8 cellular contexts compared by ENCODE assay signal in the genomic region with DNA sequence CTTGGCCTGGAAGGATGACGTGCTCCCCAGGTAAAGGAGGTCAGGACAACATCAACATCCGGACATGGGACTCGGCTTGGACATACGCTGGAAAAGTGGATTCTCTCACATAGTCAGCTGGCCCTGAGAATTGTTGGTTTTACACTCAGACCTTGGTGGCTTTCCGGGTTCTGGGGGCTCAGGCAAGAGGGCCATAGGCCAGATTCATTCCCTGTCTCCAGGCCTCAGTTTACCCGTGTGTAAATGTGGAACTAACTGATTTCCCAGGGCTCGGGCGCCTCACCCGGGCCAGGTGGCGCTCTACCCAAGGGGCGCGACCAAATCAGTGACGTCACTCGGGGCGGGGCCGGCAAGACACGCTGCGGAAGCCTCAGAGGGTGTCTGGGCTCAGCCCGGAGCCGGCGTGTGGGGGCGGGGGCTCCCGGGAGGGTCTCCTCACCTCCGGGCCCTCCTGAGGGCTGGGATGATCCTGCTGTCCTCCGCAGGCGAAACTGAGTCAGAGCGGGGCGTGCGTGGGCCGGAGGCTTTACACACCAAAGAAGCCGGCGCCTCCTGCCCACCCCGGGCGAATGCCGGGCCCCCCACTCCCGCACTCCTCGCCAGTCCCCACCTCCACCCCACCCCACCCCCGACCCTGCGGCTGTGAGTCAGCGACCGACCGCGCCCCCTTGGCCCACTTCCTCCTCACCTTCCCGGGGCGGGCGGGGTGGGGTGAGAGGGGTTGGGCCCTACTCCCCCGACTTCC. TPM values are rescaled to one million over a fixed set of nuclear protein-coding genes. Genes with fewer than 3 reads are reported as not detected.
DNase-seq lines count a peak whose midpoint lies in the region; ATAC-seq and TF ChIP-seq lines count a peak whose summit lies in the region.

No MANE protein-coding gene starts in this region.

- H3K4me3 Mint-ChIP-seq in CD14-positive monocyte: peak overlapping the region; percentile 88 to 89

- intact Hi-C loops in CD14-positive monocyte (cut with micrococcal nuclease): loop anchor here in 1 of 2 donors (5.0 kb wide), 1 partner anchor 76 kb away; a partner anchor contains a TSS
- intact Hi-C loops in lower leg skin (cut with DNase I; ENCODE audit: low total_unique reads): no loop called here

- DNase-seq in CD14-positive monocyte (ENCODE audit: low spot score) (peak; percentile 96), NCI-H69 (lab: John Stamatoyannopoulos, UW) (peak; percentile 96), dermis blood vessel endothelial cell (peak; percentile 95), lower leg skin (ENCODE audit: low spot score in 2 of 2) (peak; percentile 92 to 99)
- DNase-seq in activated CD4-positive, alpha-beta T cell treated with anti-CD3 and anti-CD28 coated beads, Interleukin-2, amount 50 U/mL, for 24 hours (ENCODE audit: low read depth in 1 of 2, low spot score in 1 of 2): peak; percentile 98 to 99
- peak; percentile 100 for DNase-seq in stimulated activated CD4-positive, alpha-beta T cell treated with anti-CD3 and anti-CD28 coated beads, Interleukin-4, amount 100 ng/mL, for 4 hours

- peaks cover 13 to 24% of the 10 kb centered on the region in 2 donors for H3K36me3 Mint-ChIP-seq in CD14-positive monocyte

- H3K27ac Mint-ChIP-seq in CD14-positive monocyte: peak overlapping the region; percentile 96 to 99 (median 97)

- peaks cover 0 to 3% (median 0%) of the 10 kb centered on the region in 7 donors for H3K9me3 Mint-ChIP-seq in CD14-positive monocyte

- WGBS in lower leg skin, 2 donors: 1 to 2% methylated on average over 11 to 38 of the region's 47 CpGs

- peaks cover 0 to 4% (median 0%) of the 10 kb centered on the region in 3 donors for H3K27me3 Mint-ChIP-seq in CD14-positive monocyte (ENCODE audit: low read depth in 3 of 3)

- H3K4me3 ChIP-seq in lower leg skin (ENCODE audit: low read depth, poor library complexity, severe bottlenecking): peak overlapping the region; percentile 90

- TF ChIP-seq CTCF in CD14-positive monocyte (IDR thresholded peaks at IDR 0.05) (peak; percentile 34), lower leg skin (IDR thresholded peaks at IDR 0.05) (no peak)

- peaks cover 61% of the 10 kb centered on the region for H3K4me1 Mint-ChIP-seq in CD14-positive monocyte

- peak in 1 of 2 donors; percentile 39 for TF ChIP-seq POLR2A in lower leg skin (IDR thresholded peaks at IDR 0.05)

- ATAC-seq in GM19372 (IDR thresholded peaks at IDR 0.05; ENCODE audit: low read depth, unreplicated experiment) (peak; percentile 45), HG03558 (IDR thresholded peaks at IDR 0.05; ENCODE audit: extremely low read depth, unreplicated experiment) (peak; percentile 38)

RNA-seq across cellular contexts. Expression of a gene that starts 0.9 kb away (rescaled TPM):
- polyA plus RNA-seq in CD14-positive monocyte: 100 to 1,000 TPM; 132 to 144 TPM
- total RNA-seq in dermis blood vessel endothelial cell: 93.9 and 101 TPM in 2 replicates
- total RNA-seq in lower leg skin: 10 to 100 TPM; 52.7 to 68.9 (median 56.5) TPM

RNA-seq across cellular contexts. Expression of a gene that starts 8.2 kb away (rescaled TPM):
- 1 to 10 TPM; 1.3 to 2.7 TPM for polyA plus RNA-seq in CD14-positive monocyte
- total RNA-seq in dermis blood vessel endothelial cell (0.60 and 1.5 TPM in 2 replicates), lower leg skin (1 to 10 TPM; 2.9 to 4.7 (median 3.6) TPM)

RNA-seq across cellular contexts. Expression of a gene that starts 9.6 kb away (rescaled TPM):
- 1 to 10 TPM; 1.5 to 2.7 TPM for polyA plus RNA-seq in CD14-positive monocyte
- total RNA-seq in dermis blood vessel endothelial cell (9.0 and 10.2 TPM in 2 replicates), lower leg skin (10 to 100 TPM in 1 of 4 donors, 1 to 10 TPM in 3; 6.4 to 11.6 (median 9.0) TPM)

RNA-seq across cellular contexts. Expression of a gene that starts 38.6 kb away (rescaled TPM):
- polyA plus RNA-seq in CD14-positive monocyte: 10 to 100 TPM; 27.3 to 28.2 TPM
- total RNA-seq in dermis blood vessel endothelial cell (0.65 and 23.8 TPM in 2 replicates), lower leg skin (10 to 100 TPM in 2 of 4 donors, 1 to 10 TPM in 2; 5.9 to 18.2 (median 11.2) TPM)

Comparison
In these comparisons a context has a peak if more than half of its experiments do, and no peak if none do; other contexts are left out.
1. Peak in every context shown above with its lines: DNase-seq, ATAC-seq and H3K4me3 ChIP-seq.